34 cellular contexts compared by ENCODE assay signal in the genomic region with DNA sequence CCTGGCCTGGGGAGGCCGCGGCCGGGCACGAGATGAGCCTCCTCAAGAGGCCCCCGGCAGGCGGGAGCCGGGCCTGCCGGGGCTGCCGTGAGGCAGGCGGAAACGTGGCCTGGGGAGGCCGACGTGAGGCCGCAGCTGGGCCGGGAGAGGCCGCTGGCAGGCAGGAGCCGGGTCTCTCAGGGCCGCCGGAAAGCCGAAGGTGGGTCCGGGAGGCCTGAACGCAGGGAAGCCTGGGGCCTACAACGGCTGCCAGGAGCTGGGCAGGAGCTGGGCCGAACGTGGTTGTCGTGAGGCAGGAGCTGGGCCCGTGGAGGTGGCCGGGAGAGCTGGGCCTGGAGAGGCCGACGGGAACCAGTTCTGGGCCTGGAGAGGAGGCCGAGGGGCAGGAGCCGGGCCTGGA.
"Had no signal": no experiment of that assay in that cellular context is flagged by ENCODE, and none has a peak within 500 bp of the region (broad histone marks: within the 10 kb centered on the region; RNA-seq: fewer than 3 reads in every experiment).

No MANE protein-coding gene starts in this region.

- H3K27ac ChIP-seq: adrenal gland, KMS-11, SJSA1, VCaP had no signal

- H3K27me3 ChIP-seq: adrenal gland, SJSA1 had no signal

- H3K4me2 ChIP-seq: KMS-11 had no signal

- H3K27ac Mint-ChIP-seq: activated B cell treated with CpG ODN at 0.5 μM for 24 hours; activated CD4-positive, alpha-beta memory T cell treated with anti-CD3 and anti-CD28 coated beads for 36 hours; activated naive CD4-positive, alpha-beta T cell treated with anti-CD3 and anti-CD28 coated beads for 36 hours; activated T-helper 1 cell treated with anti-CD3 and anti-CD28 coated beads, Interleukin-12 subunit alpha, Interleukin-12 subunit beta, Interleukin-2, Interleukin-4 antibody, amounts not matched to agents 30 ng/mL and 10 ng/mL and 1 ng/mL, durations not matched to agents 14 hours and 24 hours and 36 hours; brain had no signal

- H3K4me3 Mint-ChIP-seq: activated B cell treated with CpG ODN at 0.5 μM for 24 hours; activated CD4-positive, alpha-beta memory T cell treated with anti-CD3 and anti-CD28 coated beads for 36 hours; activated naive CD4-positive, alpha-beta T cell treated with anti-CD3 and anti-CD28 coated beads for 36 hours; activated T-cell treated with anti-CD3 and anti-CD28 coated beads, Interleukin-2, amount 50 U/mL, for 4 hours; activated T-helper 1 cell treated with anti-CD3 and anti-CD28 coated beads, Interleukin-12 subunit alpha, Interleukin-12 subunit beta, Interleukin-2, Interleukin-4 antibody, amounts not matched to agents 30 ng/mL and 10 ng/mL and 1 ng/mL, durations not matched to agents 14 hours and 24 hours and 36 hours; brain had no signal

- H3K4me3 ChIP-seq: adrenal gland, SJSA1 had no signal

- H3K4me1 Mint-ChIP-seq: activated B cell treated with CpG ODN at 0.5 μM for 24 hours, brain had no signal

- H3K9me3 Mint-ChIP-seq: activated T-helper 1 cell treated with anti-CD3 and anti-CD28 coated beads, Interleukin-12 subunit alpha, Interleukin-12 subunit beta, Interleukin-2, Interleukin-4 antibody, amounts not matched to agents 30 ng/mL and 10 ng/mL and 1 ng/mL, durations not matched to agents 14 hours and 24 hours and 36 hours had no signal

- H3K9me3 ChIP-seq: adrenal gland, SJSA1 had no signal

- DNase-seq: activated B cell treated with CpG ODN at 0.5 μM for 24 hours; activated CD4-positive, alpha-beta memory T cell treated with anti-CD3 and anti-CD28 coated beads for 36 hours; activated CD4-positive, alpha-beta T cell treated with anti-CD3 and anti-CD28 coated beads for 4 hours; activated CD4-positive, alpha-beta T cell treated with anti-CD3 and anti-CD28 coated beads, Interleukin-2, amount 50 U/mL, for 1 hour; activated CD4-positive, CD25-positive, alpha-beta regulatory T cell treated with anti-CD3 and anti-CD28 coated beads, Interleukin-2, amount 50 U/mL, for 72 hours; activated CD8-positive, alpha-beta memory T cell treated with anti-CD3 and anti-CD28 coated beads, Interleukin-2, amount 50 U/mL, for 4 hours; activated gamma-delta T cell treated with Interleukin-2 at 50 U/mL for 16 hours; activated naive CD4-positive, alpha-beta T cell treated with anti-CD3 and anti-CD28 coated beads for 36 hours; activated T-cell treated with anti-CD3 and anti-CD28 coated beads for 4 hours; activated T-cell treated with anti-CD3 and anti-CD28 coated beads, Interleukin-2, amount 50 U/mL, for 4 hours; adrenal gland; central memory CD4-positive, alpha-beta T cell; MM.1S; MV-4-11; NCI-H1092; NCI-H1436 treated with DMSO at 0.1 percent for 48 hours; NCI-H1694 treated with DMSO at 0.1 percent for 48 hours; NCI-H2029; NCI-H2171; NCI-H510A; NCI-H526; NCI-H748 treated with DMSO at 0.1 percent for 48 hours; NK-92 treated with Interleukin-12 subunit alpha and Interleukin-12 subunit beta, amount 100 ng/mL, for 24 hours; SHP77 treated with DMSO at 0.1 percent for 48 hours; SW 1271; T-helper 1 cell; T-helper 2 cell; T-helper 9 cell had no signal

- H3K27me3 Mint-ChIP-seq: activated B cell treated with CpG ODN at 0.5 μM for 24 hours; activated CD4-positive, alpha-beta memory T cell treated with anti-CD3 and anti-CD28 coated beads for 36 hours; brain had no signal

- ATAC-seq: activated naive CD4-positive, alpha-beta T cell treated with anti-CD3 and anti-CD28 coated beads, Interleukin-2, amount 50 U/mL, for 72 hours; activated T-cell treated with anti-CD3 and anti-CD28 coated beads, Interleukin-2, amount 50 U/mL, for 4 hours had no signal

- H3K36me3 ChIP-seq: adrenal gland, SJSA1 had no signal
